Comparison of ENCODE assay signal across 1 cellular context in genomic region chrX:44619039-44619438, GRCh38.
A peak's percentile ranks its signal among the peaks of the same experiment; 100 is the strongest.
TF ChIP-seq lines count a peak whose summit lies in the region.

No MANE protein-coding gene starts in this region.

TF ChIP-seq in HEK293, 187 proteins besides CTCF, POLR2A, EP300 and RAD21 (continued from another document):
- TF ChIP-seq ATF2 (tag by site-specific recombination; IDR thresholded peaks at IDR 0.05; ENCODE audit: low read depth) (peak; percentile 82), ZNF501 (tag by site-specific recombination; IDR thresholded peaks at IDR 0.05) (no peak)
